In the genomic region with DNA sequence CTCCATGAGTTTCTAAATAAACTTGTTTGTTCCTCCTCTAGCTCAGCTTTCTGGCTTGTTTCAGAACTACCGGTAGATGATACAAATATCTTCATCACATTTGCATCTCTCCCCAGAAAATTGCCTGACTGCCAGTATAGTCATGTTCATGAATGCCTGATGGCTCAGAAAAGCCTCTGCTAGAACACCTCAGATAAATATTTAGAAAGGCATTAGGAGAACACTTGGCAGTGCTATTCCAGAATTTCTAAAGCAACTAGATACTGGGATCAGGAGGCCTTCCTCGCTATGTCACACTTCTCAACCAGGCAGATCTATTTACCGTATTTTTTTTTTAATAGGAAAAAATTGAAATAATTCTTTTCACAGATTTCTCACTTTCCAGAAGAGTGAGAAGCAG, we compare ENCODE assay signal across 17 cellular contexts. TPM values are rescaled to one million over a fixed set of nuclear protein-coding genes. Genes with fewer than 3 reads are reported as not detected.
A peak's percentile ranks its signal among the peaks of the same experiment; 100 is the strongest.
DNase-seq lines count a peak whose midpoint lies in the region; ATAC-seq and TF ChIP-seq lines count a peak whose summit lies in the region.
"Had no signal": no experiment of that assay in that cellular context is flagged by ENCODE, and none has a peak within 500 bp of the region (broad histone marks: within the 10 kb centered on the region; RNA-seq: fewer than 3 reads in every experiment).

No MANE protein-coding gene starts in this region.

- intact Hi-C loops in CD8-positive, alpha-beta T cell (cut with DNase I, micrococcal nuclease): loop anchor here in 1 of 2 experiments (5.0 kb wide), 1 partner anchor 39 kb away; no protein-coding TSS in a partner anchor
- intact Hi-C loops in OCI-LY7 (cut with micrococcal nuclease; ENCODE audit: unreplicated experiment): no loop called here

- POLR2A ChIA-PET in CD8-positive, alpha-beta T cell (lab: Charles Lee): interaction anchor here (1.0 kb wide), 1 partner anchor 94 kb away, joined by 3 read pairs; no protein-coding TSS in a partner anchor
- POLR2A ChIA-PET in OCI-LY7 (lab: Charles Lee): interaction anchor here (0.6 to 1.1 kb wide), 2 partner anchors 12 to 385 kb away, joined by 3 read pairs; no protein-coding TSS in a partner anchor

- H3K36me3 Mint-ChIP-seq in CD8-positive, alpha-beta T cell: no peaks in the 10 kb centered on the region

- no peaks in the 10 kb centered on the region for H3K9me3 ChIP-seq in BLaER1
- H3K9me3 ChIP-seq in CD8-positive, alpha-beta T cell (ENCODE audit: low read length): no peaks in the 10 kb centered on the region
- H3K9me3 ChIP-seq in OCI-LY7 (ENCODE audit: low read length): no peaks in the 10 kb centered on the region
- H3K9me3 ChIP-seq in muscle layer of colon (ENCODE audit: low read length): no peaks in the 10 kb centered on the region
- H3K9me3 ChIP-seq: BLaER1 treated with 17β-estradiol and CSF1 and Interleukin-3, amounts not matched to agents 10 nM and 100 nM had no signal

- H3K79me2 ChIP-seq in OCI-LY7 (ENCODE audit: insufficient read depth, low read depth, low read length): no peaks in the 10 kb centered on the region

- H2AFZ ChIP-seq in OCI-LY7 (ENCODE audit: low read length): peak overlapping the region; percentile 61
- H2AFZ ChIP-seq: GM23338 had no signal

- BruUV-seq in OCI-LY7 (replicated peaks; lab: Mats Ljungman, UMichigan): no TSS peak

- no peaks in the 10 kb centered on the region for H3K36me3 ChIP-seq in BLaER1
- no peaks in the 10 kb centered on the region for H3K36me3 ChIP-seq in CD8-positive, alpha-beta T cell (ENCODE audit: insufficient read depth, low read length)
- no peaks in the 10 kb centered on the region for H3K36me3 ChIP-seq in OCI-LY7 (ENCODE audit: insufficient read depth, low read length)
- no peaks in the 10 kb centered on the region for H3K36me3 ChIP-seq in muscle layer of colon (ENCODE audit: insufficient read depth, low read length)
- H3K36me3 ChIP-seq: BLaER1 treated with 17β-estradiol and CSF1 and Interleukin-3, amounts not matched to agents 10 nM and 100 nM had no signal

- H4K20me1 ChIP-seq in BLaER1: no peaks in the 10 kb centered on the region
- H4K20me1 ChIP-seq in OCI-LY7 (ENCODE audit: insufficient read depth, low read length): no peaks in the 10 kb centered on the region
- H4K20me1 ChIP-seq: BLaER1 treated with 17β-estradiol and CSF1 and Interleukin-3, amounts not matched to agents 10 nM and 100 nM had no signal

- H3K27me3 ChIP-seq in BLaER1 (no peaks in the 10 kb centered on the region), muscle layer of colon (ENCODE audit: control insufficient read depth in 1 of 2, insufficient read depth in 2 of 2, low read length in 2 of 2) (no peaks in the 10 kb centered on the region)
- H3K27me3 ChIP-seq in CD8-positive, alpha-beta T cell (ENCODE audit: insufficient read depth, low read length): no peaks in the 10 kb centered on the region
- H3K27me3 ChIP-seq: BLaER1 treated with 17β-estradiol and CSF1 and Interleukin-3, amounts not matched to agents 10 nM and 100 nM had no signal

- H3K4me3 ChIP-seq in BLaER1 (no peak overlapping the region), OCI-LY7 (ENCODE audit: low read depth, low read length, poor library complexity, severe bottlenecking) (no peak overlapping the region), muscle layer of colon (ENCODE audit: low read depth in 1 of 2, low read length in 2 of 2) (no peak overlapping the region)
- H3K4me3 ChIP-seq in CD8-positive, alpha-beta T cell (ENCODE audit: low read depth, low read length): no peak overlapping the region
- H3K4me3 ChIP-seq: BLaER1 treated with 17β-estradiol and CSF1 and Interleukin-3, amounts not matched to agents 10 nM and 100 nM; GM23338 had no signal

- no peaks in the 10 kb centered on the region for H3K27me3 Mint-ChIP-seq in CD8-positive, alpha-beta T cell (ENCODE audit: low read depth)

- H3K4me1 Mint-ChIP-seq in CD8-positive, alpha-beta T cell (ENCODE audit: low read depth): peaks cover 50% of the 10 kb centered on the region
- H3K4me1 Mint-ChIP-seq: GM23338 had no signal

- H3K4me1 ChIP-seq in BLaER1: peaks cover 12% of the 10 kb centered on the region
- H3K4me1 ChIP-seq in CD8-positive, alpha-beta T cell (ENCODE audit: insufficient read depth, low read length): peaks cover 40% of the 10 kb centered on the region
- H3K4me1 ChIP-seq in OCI-LY7 (ENCODE audit: insufficient read depth, low read length, poor library complexity, severe bottlenecking): peaks cover 16% of the 10 kb centered on the region
- peaks cover 24% of the 10 kb centered on the region for H3K4me1 ChIP-seq in muscle layer of colon (ENCODE audit: insufficient read depth, low read length)

- CTCF ChIA-PET in CD8-positive, alpha-beta T cell (lab: Charles Lee): no interaction called here
- CTCF ChIA-PET in OCI-LY7 (lab: Charles Lee; ENCODE audit: unreplicated experiment): no interaction called here

- H3K9me3 Mint-ChIP-seq in CD8-positive, alpha-beta T cell: no peaks in the 10 kb centered on the region
- H3K9me3 Mint-ChIP-seq: GM23338 had no signal

- no peak for DNase-seq in CD8-positive, alpha-beta T cell
- no peak for DNase-seq in OCI-LY7 (ENCODE audit: low spot score)
- DNase-seq in activated T-cell treated with anti-CD3 and anti-CD28 coated beads, Interleukin-2, amount 50 U/mL, for 48 hours: no peak
- DNase-seq in activated effector memory CD4-positive, alpha-beta T cell treated with Interleukin-2 at 50 U/mL for 16 hours: no peak
- DNase-seq in NCI-H524 treated with DMSO at 0.1 percent for 48 hours (lab: John Stamatoyannopoulos, UW): no peak
- DNase-seq: Caco-2, DMS79, NCI-H1092, NCI-H1694 treated with DMSO at 0.1 percent for 48 hours, NCI-H774, SHP77, SW 1271 had no signal

- ATAC-seq in CD8-positive, alpha-beta T cell: no peak
- no peak for ATAC-seq in GM18909 (IDR thresholded peaks at IDR 0.05; ENCODE audit: poor library complexity, unreplicated experiment)
- ATAC-seq: GM23338 had no signal

- no peaks in the 10 kb centered on the region for H3K9me2 ChIP-seq in OCI-LY7 (ENCODE audit: insufficient read depth, low read length)

- H3K27ac ChIP-seq in BLaER1 (no peak overlapping the region), OCI-LY7 (ENCODE audit: low read depth, low read length, poor library complexity, severe bottlenecking) (no peak overlapping the region), muscle layer of colon (ENCODE audit: low read depth, low read length) (peak overlapping the region; percentile 55)
- H3K27ac ChIP-seq in CD8-positive, alpha-beta T cell (ENCODE audit: low read depth, low read length): no peak overlapping the region
- H3K27ac ChIP-seq: BLaER1 treated with 17β-estradiol and CSF1 and Interleukin-3, amounts not matched to agents 10 nM and 100 nM had no signal

- TF ChIP-seq CTCF in CD8-positive, alpha-beta T cell (IDR thresholded peaks at IDR 0.05): no peak
- no peak for TF ChIP-seq CTCF in OCI-LY7 (conservative IDR thresholded peaks at IDR 0.05; ENCODE audit: low read length)

- H3K4me3 Mint-ChIP-seq in CD8-positive, alpha-beta T cell: peak overlapping the region; percentile 23
- H3K4me3 Mint-ChIP-seq: GM23338 had no signal

- no peak overlapping the region for H3K9ac ChIP-seq in BLaER1
- no peak overlapping the region for H3K9ac ChIP-seq in muscle layer of colon (ENCODE audit: low read length)
- H3K9ac ChIP-seq: BLaER1 treated with 17β-estradiol and CSF1 and Interleukin-3, amounts not matched to agents 10 nM and 100 nM had no signal

- H3K27ac Mint-ChIP-seq in CD8-positive, alpha-beta T cell: peak overlapping the region; percentile 70
- H3K27ac Mint-ChIP-seq: GM23338 had no signal

- 0 out of 2 replicates have a peak overlapping the region, but pooled peaks have one; percentile 0 for H3K4me2 ChIP-seq in BLaER1
- peak overlapping the region; percentile 31 for H3K4me2 ChIP-seq in OCI-LY7 (ENCODE audit: low read length)
- H3K4me2 ChIP-seq: GM23338 had no signal

RNA-seq across cellular contexts. Expression of a gene that starts 32.3 kb away (rescaled TPM):
- 10 to 100 TPM; 47.1 to 49.3 TPM for total RNA-seq in CD8-positive, alpha-beta T cell
- total RNA-seq in OCI-LY7 (2014; rRNA removed; shearing (Covaris generic)): 8.6 and 14.7 TPM in 2 replicates
- 33.2 and 39.1 TPM in 2 replicates for total RNA-seq in OCI-LY7 (2022)
